ENCODE assay signal across 8 cellular contexts in the genomic region with DNA sequence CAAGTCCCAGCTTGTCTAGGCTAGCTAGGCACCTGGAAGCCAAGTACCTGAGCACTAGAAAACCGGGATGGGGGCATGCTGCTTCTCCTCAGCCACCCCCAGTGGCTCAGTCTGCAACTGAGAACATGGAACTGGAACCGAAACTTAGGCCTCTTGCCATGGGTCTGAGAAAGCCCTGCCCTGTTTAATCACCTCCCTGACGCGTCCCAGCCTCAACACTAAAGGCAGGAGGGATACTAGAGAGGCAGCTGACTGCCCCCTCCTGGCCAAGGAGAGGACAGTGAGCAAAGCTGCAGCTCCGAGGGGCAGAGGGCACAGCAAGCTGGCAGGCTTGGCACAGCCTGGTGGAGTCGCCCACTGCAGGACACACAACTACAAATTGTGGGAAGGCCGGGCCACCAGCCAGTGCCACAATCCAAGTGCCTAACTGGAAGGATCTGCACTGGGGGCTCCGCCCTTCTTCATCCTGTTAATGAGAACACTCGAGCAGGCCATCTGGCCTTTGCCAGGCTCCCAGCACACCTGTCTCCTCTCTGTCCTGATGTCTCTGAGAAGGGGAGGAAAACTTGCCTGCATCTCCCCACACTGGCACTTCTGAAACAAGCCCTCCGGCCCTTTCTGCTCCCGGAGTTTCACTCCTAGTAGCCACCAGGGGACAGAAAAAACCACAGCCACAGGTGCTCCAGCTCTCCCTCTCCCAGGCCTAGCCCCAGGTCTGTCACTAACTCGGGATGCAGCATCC. TPM values are rescaled to one million over a fixed set of nuclear protein-coding genes. Genes with fewer than 3 reads are reported as not detected.
DNase-seq lines count a peak whose midpoint lies in the region; ATAC-seq lines count a peak whose summit lies in the region.

No MANE protein-coding gene starts in this region.

- no peak overlapping the region for H3K27ac ChIP-seq in right cardiac atrium (ENCODE audit: low read length)

- POLR2A ChIA-PET in activated naive CD8-positive, alpha-beta T cell treated with anti-CD3 and anti-CD28 coated beads, Interleukin-2, amount 10 ng/mL, durations not matched to agents 7 days and 5 days (lab: Charles Lee) = no interaction called here

- H3K4me3 ChIP-seq in right cardiac atrium (ENCODE audit: low read length) = no peak overlapping the region

- no peaks in the 10 kb centered on the region for H3K36me3 Mint-ChIP-seq in activated naive CD8-positive, alpha-beta T cell treated with anti-CD3 and anti-CD28 coated beads, Interleukin-2, amount 10 ng/mL, durations not matched to agents 7 days and 5 days
- H3K36me3 Mint-ChIP-seq in immature natural killer cell = no peaks in the 10 kb centered on the region

- H3K27ac Mint-ChIP-seq in activated naive CD8-positive, alpha-beta T cell treated with anti-CD3 and anti-CD28 coated beads, Interleukin-2, amount 10 ng/mL, durations not matched to agents 7 days and 5 days = no peak overlapping the region
- no peak overlapping the region for H3K27ac Mint-ChIP-seq in immature natural killer cell

- peak; percentile 54 for ATAC-seq in HG03045 (IDR thresholded peaks at IDR 0.05; ENCODE audit: unreplicated experiment)
- ATAC-seq in activated naive CD8-positive, alpha-beta T cell treated with anti-CD3 and anti-CD28 coated beads, Interleukin-2, amount 10 ng/mL, durations not matched to agents 7 days and 5 days (ENCODE audit: low read depth) = peak; percentile 75
- peak; percentile 44 to 55 for ATAC-seq in right cardiac atrium

- no peaks in the 10 kb centered on the region for H3K27me3 ChIP-seq in right cardiac atrium (ENCODE audit: control insufficient read depth, insufficient read depth)

- intact Hi-C loops in right cardiac atrium (cut with DNase I) = no loop called here

- H3K4me1 ChIP-seq in right cardiac atrium (ENCODE audit: control insufficient read depth, insufficient read depth, low read length) = no peaks in the 10 kb centered on the region

- no peak overlapping the region for H3K4me3 Mint-ChIP-seq in activated naive CD8-positive, alpha-beta T cell treated with anti-CD3 and anti-CD28 coated beads, Interleukin-2, amount 10 ng/mL, durations not matched to agents 7 days and 5 days
- no peak overlapping the region for H3K4me3 Mint-ChIP-seq in immature natural killer cell

- no peaks in the 10 kb centered on the region for H3K9me3 Mint-ChIP-seq in activated naive CD8-positive, alpha-beta T cell treated with anti-CD3 and anti-CD28 coated beads, Interleukin-2, amount 10 ng/mL, durations not matched to agents 7 days and 5 days
- H3K9me3 Mint-ChIP-seq in immature natural killer cell = no peaks in the 10 kb centered on the region

- H3K4me1 Mint-ChIP-seq in activated naive CD8-positive, alpha-beta T cell treated with anti-CD3 and anti-CD28 coated beads, Interleukin-2, amount 10 ng/mL, durations not matched to agents 7 days and 5 days = peaks cover 2% of the 10 kb centered on the region
- no peaks in the 10 kb centered on the region for H3K4me1 Mint-ChIP-seq in immature natural killer cell

- no peaks in the 10 kb centered on the region for H3K9me3 ChIP-seq in right cardiac atrium (ENCODE audit: control insufficient read depth, low read length)

- DNase-seq in SHP77 (lab: John Stamatoyannopoulos, UW) (peak; percentile 24 to 28), SHP77 treated with DMSO at 0.1 percent for 48 hours (lab: John Stamatoyannopoulos, UW) (no peak), NCI-H82 treated with DMSO at 0.1 percent for 48 hours (lab: John Stamatoyannopoulos, UW; ENCODE audit: unreplicated experiment) (peak; percentile 85), right cardiac atrium (peak in 2 of 3 donors; percentile 41 to 68), immature natural killer cell (no peak)
- DNase-seq in activated naive CD8-positive, alpha-beta T cell treated with anti-CD3 and anti-CD28 coated beads, Interleukin-2, amount 10 ng/mL, durations not matched to agents 7 days and 5 days = no peak
- peak; percentile 73 for DNase-seq in stimulated activated CD4-positive, alpha-beta T cell treated with anti-CD3 and anti-CD28 coated beads, Interleukin-1b, Interleukin-23, amount 100 ng/mL, for 48 hours

- 79% methylated on average over 12 of the region's 12 CpGs for WGBS in right cardiac atrium

- no peaks in the 10 kb centered on the region for H3K27me3 Mint-ChIP-seq in activated naive CD8-positive, alpha-beta T cell treated with anti-CD3 and anti-CD28 coated beads, Interleukin-2, amount 10 ng/mL, durations not matched to agents 7 days and 5 days
- H3K27me3 Mint-ChIP-seq in immature natural killer cell (ENCODE audit: low read depth in 3 of 3) = peaks cover 0 to 5% (median 2%) of the 10 kb centered on the region in 3 donors

RNA-seq across cellular contexts. Expression of a gene that starts 53.7 kb away (rescaled TPM):
- total RNA-seq in activated naive CD8-positive, alpha-beta T cell treated with anti-CD3 and anti-CD28 coated beads, Interleukin-2, amount 10 ng/mL, durations not matched to agents 7 days and 5 days = 100 to 1,000 TPM; 108 to 114 TPM
- 10 to 100 TPM; 13.2 to 30.5 (median 25.9) TPM for total RNA-seq in right cardiac atrium
- polyA plus RNA-seq in right cardiac atrium = 19.8 TPM
- polyA plus RNA-seq in immature natural killer cell = 10 to 100 TPM; 10.3 to 16.1 (median 14.2) TPM

Comparison
In these comparisons a context has a peak if more than half of its experiments do, and no peak if none do; other contexts are left out.
1. DNase-seq: peak in SHP77 (2 of 2), NCI-H82 treated with DMSO at 0.1 percent for 48 hours (single experiment), right cardiac atrium (2 of 3) and stimulated activated CD4-positive, alpha-beta T cell treated with anti-CD3 and anti-CD28 coated beads, Interleukin-1b, Interleukin-23, amount 100 ng/mL, for 48 hours (single experiment); none in SHP77 treated with DMSO at 0.1 percent for 48 hours (single experiment), activated naive CD8-positive, alpha-beta T cell treated with anti-CD3 and anti-CD28 coated beads, Interleukin-2, amount 10 ng/mL, durations not matched to agents 7 days and 5 days (single experiment) and immature natural killer cell (0 of 3).
2. Peak in every context shown above with its lines, with median percentiles within 50 percentile points of each other: ATAC-seq.